Comparison of ENCODE assay signal across 27 cellular contexts in the genomic region with DNA sequence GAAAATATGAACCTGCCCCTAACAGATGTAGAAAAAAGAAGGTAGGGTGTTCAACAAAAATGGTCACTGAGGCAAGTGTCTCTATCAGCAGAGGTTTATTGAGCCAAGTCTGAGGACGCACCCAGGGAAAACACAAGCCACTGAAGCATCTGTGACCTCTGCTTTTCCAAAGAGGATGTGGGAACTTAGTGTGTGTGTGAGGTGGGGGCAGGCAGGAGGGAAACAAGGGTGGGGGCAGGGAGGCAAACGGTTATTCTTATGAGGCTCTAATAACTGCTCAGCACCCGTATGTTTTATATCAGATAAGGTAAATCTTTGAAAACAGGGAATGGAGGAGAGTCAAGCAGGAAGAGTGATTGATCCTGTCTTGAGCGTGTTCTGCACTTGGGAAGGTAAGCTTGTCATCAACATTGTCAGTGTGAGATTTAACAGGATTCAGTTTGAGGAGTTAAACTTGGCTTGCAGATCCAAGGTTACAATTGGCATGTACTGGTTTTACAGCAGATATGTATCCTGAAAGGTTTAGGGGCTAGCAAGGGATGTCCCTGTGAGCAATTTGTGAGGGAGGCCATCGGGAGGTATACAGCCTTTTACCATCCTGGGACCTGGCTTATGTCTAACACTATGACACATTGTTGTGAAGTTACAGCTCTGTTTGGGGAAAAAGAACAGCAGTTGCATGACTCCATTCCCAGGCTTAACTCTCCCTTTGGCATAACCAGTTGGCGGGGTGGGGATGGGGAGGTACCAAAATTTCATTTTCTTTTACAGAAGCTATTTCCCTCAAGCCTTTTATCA. TPM values are rescaled to one million over a fixed set of nuclear protein-coding genes. Genes with fewer than 3 reads are reported as not detected.
A peak's percentile ranks its signal among the peaks of the same experiment; 100 is the strongest.
DNase-seq lines count a peak whose midpoint lies in the region; ATAC-seq and TF ChIP-seq lines count a peak whose summit lies in the region.
"Had no signal": no experiment of that assay in that cellular context is flagged by ENCODE, and none has a peak within 500 bp of the region (broad histone marks: within the 10 kb centered on the region; RNA-seq: fewer than 3 reads in every experiment).

No MANE protein-coding gene starts in this region.

- H3K4me1 ChIP-seq in DND-41 (ENCODE audit: insufficient read depth, low read length): peaks cover 14% of the 10 kb centered on the region
- H3K4me1 ChIP-seq in endodermal cell (ENCODE audit: control insufficient read depth, insufficient read depth, low read length): peaks cover 43% of the 10 kb centered on the region
- H3K4me1 ChIP-seq: ascending aorta, psoas muscle had no signal

- H3K9me3 ChIP-seq in DND-41 (ENCODE audit: insufficient read depth, low read length, severe bottlenecking) (no peaks in the 10 kb centered on the region), endodermal cell (ENCODE audit: control insufficient read depth, low read length) (no peaks in the 10 kb centered on the region)
- H3K9me3 ChIP-seq: ascending aorta, psoas muscle, spleen had no signal

- H2AFZ ChIP-seq in DND-41 (ENCODE audit: low read depth, low read length): no peak overlapping the region

- H3K9ac ChIP-seq in DND-41 (ENCODE audit: low read depth, low read length): no peak overlapping the region
- H3K9ac ChIP-seq in endodermal cell (ENCODE audit: extremely low read depth, low read length, poor library complexity, severe bottlenecking): peak overlapping the region; percentile 55

- H3K27me3 ChIP-seq in DND-41 (ENCODE audit: insufficient read depth, low read length, poor library complexity): no peaks in the 10 kb centered on the region
- H3K27me3 ChIP-seq in endodermal cell (ENCODE audit: control insufficient read depth, insufficient read depth, low read length, poor library complexity, severe bottlenecking): no peaks in the 10 kb centered on the region
- H3K27me3 ChIP-seq: ascending aorta, spleen had no signal

- DNase-seq in DND-41 (peak; percentile 54), LHCN-M2 (ENCODE audit: low read depth) (peak; percentile 10), endodermal cell (no peak), nephron progenitor cell (no peak), DMS153 treated with DMSO at 0.1 percent for 48 hours (lab: John Stamatoyannopoulos, UW; ENCODE audit: unreplicated experiment) (no peak), NCI-H2171 treated with DMSO at 0.1 percent for 48 hours (lab: John Stamatoyannopoulos, UW) (no peak)
- DNase-seq in stimulated activated naive CD8-positive, alpha-beta T cell treated with anti-CD3 and anti-CD28 coated beads, Interleukin-15, Interleukin-2, amounts not matched to agents 100 U/mL and 50 U/mL, for 24 hours: no peak
- no peak for DNase-seq in activated T-cell treated with anti-CD3 and anti-CD28 coated beads, Interleukin-2, amount 50 U/mL, for 4 hours
- DNase-seq: activated CD4-positive, alpha-beta T cell treated with anti-CD3 and anti-CD28 coated beads, Interleukin-2, amount 50 U/mL, for 48 hours; activated naive CD4-positive, alpha-beta T cell treated with anti-CD3 and anti-CD28 coated beads, Interleukin-2, amount 50 U/mL, for 16 hours; activated T-cell treated with anti-CD3 and anti-CD28 coated beads for 4 hours; CD4-positive, alpha-beta T cell; DMS53; effector CD8-positive, alpha-beta T cell; HCEC 1CT; KBM-7; natural killer cell; NCI-H2081 treated with DMSO at 0.1 percent for 48 hours; NCI-H526; psoas muscle; SHP77; spleen; stimulated activated CD8-positive, alpha-beta memory T cell treated with anti-CD3 and anti-CD28 coated beads, Interleukin-4, amount 100 ng/mL, for 48 hours; substantia nigra had no signal

- 82 to 83% methylated on average over 5 to 6 of the region's 6 CpGs for WGBS in endodermal cell (ENCODE audit: insufficient coverage in 1 of 2, insufficient read length in 1 of 2), 2 experiments

- H3K4me1 Mint-ChIP-seq in endodermal cell: peaks cover 68% of the 10 kb centered on the region
- H3K4me1 Mint-ChIP-seq in nephron progenitor cell: peaks cover 68% of the 10 kb centered on the region
- no peaks in the 10 kb centered on the region for H3K4me1 Mint-ChIP-seq in activated T-cell treated with anti-CD3 and anti-CD28 coated beads, Interleukin-2, amount 50 U/mL, for 4 hours (ENCODE audit: low read depth)

- no peaks in the 10 kb centered on the region for H3K27me3 Mint-ChIP-seq in endodermal cell (ENCODE audit: insufficient read depth)
- H3K27me3 Mint-ChIP-seq in nephron progenitor cell (ENCODE audit: low read depth, poor library complexity): peaks cover 3% of the 10 kb centered on the region
- H3K27me3 Mint-ChIP-seq in activated T-cell treated with anti-CD3 and anti-CD28 coated beads, Interleukin-2, amount 50 U/mL, for 4 hours (ENCODE audit: low read depth): no peaks in the 10 kb centered on the region
- H3K27me3 Mint-ChIP-seq: CD4-positive, alpha-beta T cell had no signal

- no peak overlapping the region for H3K4me2 ChIP-seq in DND-41 (ENCODE audit: insufficient read depth, low read length)

- H3K36me3 Mint-ChIP-seq in endodermal cell (ENCODE audit: low read depth) (peaks cover 9% of the 10 kb centered on the region), nephron progenitor cell (ENCODE audit: low read depth) (peaks cover 9% of the 10 kb centered on the region)
- H3K36me3 Mint-ChIP-seq in activated T-cell treated with anti-CD3 and anti-CD28 coated beads, Interleukin-2, amount 50 U/mL, for 4 hours (ENCODE audit: insufficient read depth): no peaks in the 10 kb centered on the region
- H3K36me3 Mint-ChIP-seq: natural killer cell had no signal

- H3K4me3 ChIP-seq in DND-41 (ENCODE audit: low read depth in 1 of 2, low read length in 2 of 2) (no peak overlapping the region), endodermal cell (ENCODE audit: low read length) (peak overlapping the region; percentile 3)
- H3K4me3 ChIP-seq: ascending aorta, lung, psoas muscle, spleen had no signal

- H4K20me1 ChIP-seq in DND-41 (ENCODE audit: insufficient read depth, low read length): peaks cover 19% of the 10 kb centered on the region

- peak; percentile 61; the same call in 1 of the 3 replicates for ATAC-seq in DND-41 (ENCODE audit: insufficient read depth, low read depth)
- ATAC-seq in stimulated activated naive CD8-positive, alpha-beta T cell treated with anti-CD3 and anti-CD28 coated beads, Interleukin-15, Interleukin-2, amounts not matched to agents 100 U/mL and 50 U/mL, for 24 hours: no peak
- no peak for ATAC-seq in activated T-cell treated with anti-CD3 and anti-CD28 coated beads, Interleukin-2, amount 50 U/mL, for 4 hours
- ATAC-seq: natural killer cell, psoas muscle had no signal

- 0 out of 2 replicates have a peak, but pooled peaks cover 4% of the 10 kb centered on the region for H3K36me3 ChIP-seq in DND-41 (ENCODE audit: insufficient read depth, low read length)
- peaks cover 8% of the 10 kb centered on the region for H3K36me3 ChIP-seq in endodermal cell (ENCODE audit: control insufficient read depth, insufficient read depth, low read length)
- H3K36me3 ChIP-seq: ascending aorta, spleen had no signal

- no peak for TF ChIP-seq CTCF in DND-41 (IDR thresholded peaks at IDR 0.05; ENCODE audit: borderline replicate concordance, extremely low read depth, low read length, poor library complexity, severe bottlenecking)
- no peak for TF ChIP-seq CTCF in endodermal cell (conservative IDR thresholded peaks at IDR 0.05)
- TF ChIP-seq CTCF in nephron progenitor cell (IDR thresholded peaks at IDR 0.05): no peak

- H3K4me3 Mint-ChIP-seq in endodermal cell (peak overlapping the region; percentile 40), nephron progenitor cell (peak overlapping the region; percentile 8)
- no peak overlapping the region for H3K4me3 Mint-ChIP-seq in activated T-cell treated with anti-CD3 and anti-CD28 coated beads, Interleukin-2, amount 50 U/mL, for 4 hours
- H3K4me3 Mint-ChIP-seq: CD4-positive, alpha-beta T cell; natural killer cell had no signal

- H3K27ac Mint-ChIP-seq in endodermal cell: peak overlapping the region; percentile 96
- peak overlapping the region; percentile 95 for H3K27ac Mint-ChIP-seq in nephron progenitor cell
- H3K27ac Mint-ChIP-seq: CD4-positive, alpha-beta T cell had no signal

- H3K9me3 Mint-ChIP-seq in endodermal cell (no peaks in the 10 kb centered on the region), nephron progenitor cell (no peaks in the 10 kb centered on the region)
- H3K9me3 Mint-ChIP-seq in activated T-cell treated with anti-CD3 and anti-CD28 coated beads, Interleukin-2, amount 50 U/mL, for 4 hours: no peaks in the 10 kb centered on the region
- H3K9me3 Mint-ChIP-seq: CD4-positive, alpha-beta T cell; natural killer cell had no signal

- H3K27ac ChIP-seq in DND-41 (ENCODE audit: low read length) (peak overlapping the region; percentile 53), endodermal cell (ENCODE audit: low read depth, low read length) (peak overlapping the region; percentile 27)
- H3K27ac ChIP-seq: ascending aorta, HL-60, psoas muscle, spleen had no signal

- peaks cover 70% of the 10 kb centered on the region for H3K79me2 ChIP-seq in DND-41 (ENCODE audit: insufficient read depth, low read length)

RNA-seq across cellular contexts. Expression of a gene that starts 33.7 kb away (rescaled TPM):
- total RNA-seq in LHCN-M2 (2014; rRNA removed) (4.2 and 5.2 TPM in 2 replicates), endodermal cell (100 to 1,000 TPM in 1 of 2 donors, 10 to 100 TPM in 1; 78.5 to 101 TPM)
- polyA plus RNA-seq in LHCN-M2 (2012): 2.4 TPM
- 48.7 TPM for polyA plus RNA-seq in endodermal cell (2013, experiment 1 of 2)
- 43.3 TPM for polyA plus RNA-seq in endodermal cell (2013, experiment 2 of 2)
- under 1 TPM; 0.61 to 0.71 (median 0.66) TPM for total RNA-seq in activated T-cell treated with anti-CD3 and anti-CD28 coated beads, Interleukin-2, amount 50 U/mL, for 4 hours

Comparison
In these comparisons a context has a peak if more than half of its experiments do, and no peak if none do; other contexts are left out.
1. DNase-seq: peak in DND-41 (single experiment) and LHCN-M2 (single experiment); none in endodermal cell (single experiment), nephron progenitor cell (single experiment), DMS153 treated with DMSO at 0.1 percent for 48 hours (single experiment), NCI-H2171 treated with DMSO at 0.1 percent for 48 hours (single experiment), stimulated activated naive CD8-positive, alpha-beta T cell treated with anti-CD3 and anti-CD28 coated beads, Interleukin-15, Interleukin-2, amounts not matched to agents 100 U/mL and 50 U/mL, for 24 hours (single experiment) and activated T-cell treated with anti-CD3 and anti-CD28 coated beads, Interleukin-2, amount 50 U/mL, for 4 hours (single experiment).
2. RNA of a gene that starts 33.7 kb away (total RNA-seq): 78.5 to 101 TPM in endodermal cell; 4.2 to 5.2 TPM in LHCN-M2 and 0.61 to 0.71 TPM in activated T-cell treated with anti-CD3 and anti-CD28 coated beads, Interleukin-2, amount 50 U/mL, for 4 hours; every median in the first group is over 10 times any median in the second.